1 cellular context compared by ENCODE assay signal in the genomic region with DNA sequence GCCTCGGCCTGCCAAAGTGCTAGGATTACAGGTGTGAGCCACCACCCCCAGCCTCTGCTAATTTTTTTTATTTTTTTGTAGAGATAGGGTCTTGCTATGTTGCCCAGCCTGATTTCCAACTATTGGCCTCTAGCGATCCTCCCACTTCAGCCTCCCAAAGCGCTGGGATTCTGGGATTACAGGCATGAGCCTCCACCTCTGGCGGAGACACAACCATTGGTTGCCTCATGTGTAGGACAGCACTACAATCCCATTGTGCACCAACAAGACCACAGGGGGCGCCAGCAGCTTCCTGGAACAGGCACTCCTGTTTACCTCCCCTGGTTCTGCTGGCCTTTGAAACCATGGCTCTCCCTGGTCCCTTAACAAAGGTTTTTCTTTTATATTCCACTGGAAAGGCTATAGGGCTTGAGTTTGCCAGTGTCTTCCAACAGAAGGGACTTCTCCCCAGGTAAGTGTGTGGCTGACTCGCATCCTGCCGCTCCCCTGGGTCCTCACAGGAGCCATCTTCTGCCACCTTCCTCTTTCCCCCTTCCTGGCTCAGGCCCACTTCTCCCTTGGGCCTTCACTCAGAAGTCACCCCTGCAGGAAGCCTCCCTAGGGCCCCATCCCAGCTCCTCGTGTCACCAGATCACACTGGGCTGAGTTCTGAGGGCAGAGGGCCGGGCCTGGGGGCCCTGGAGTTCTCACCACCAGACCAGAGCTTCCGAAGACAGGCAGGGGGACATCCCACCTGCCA.
TF ChIP-seq lines count a peak whose summit lies in the region.

No MANE protein-coding gene starts in this region.

TF ChIP-seq in K562, 482 proteins besides CTCF, POLR2A, EP300 and RAD21 (continued from another document and continues in another):
- TF ChIP-seq, protein P1, sequence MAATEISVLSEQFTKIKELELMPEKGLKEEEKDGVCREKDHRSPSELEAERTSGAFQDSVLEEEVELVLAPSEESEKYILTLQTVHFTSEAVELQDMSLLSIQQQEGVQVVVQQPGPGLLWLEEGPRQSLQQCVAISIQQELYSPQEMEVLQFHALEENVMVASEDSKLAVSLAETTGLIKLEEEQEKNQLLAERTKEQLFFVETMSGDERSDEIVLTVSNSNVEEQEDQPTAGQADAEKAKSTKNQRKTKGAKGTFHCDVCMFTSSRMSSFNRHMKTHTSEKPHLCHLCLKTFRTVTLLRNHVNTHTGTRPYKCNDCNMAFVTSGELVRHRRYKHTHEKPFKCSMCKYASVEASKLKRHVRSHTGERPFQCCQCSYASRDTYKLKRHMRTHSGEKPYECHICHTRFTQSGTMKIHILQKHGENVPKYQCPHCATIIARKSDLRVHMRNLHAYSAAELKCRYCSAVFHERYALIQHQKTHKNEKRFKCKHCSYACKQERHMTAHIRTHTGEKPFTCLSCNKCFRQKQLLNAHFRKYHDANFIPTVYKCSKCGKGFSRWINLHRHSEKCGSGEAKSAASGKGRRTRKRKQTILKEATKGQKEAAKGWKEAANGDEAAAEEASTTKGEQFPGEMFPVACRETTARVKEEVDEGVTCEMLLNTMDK (IDR thresholded peaks at IDR 0.05; ENCODE audit: borderline replicate concordance, insufficient read depth, low read depth, low read length, poor library complexity, severe bottlenecking): peak; percentile 95
- no peak; the same call in 1 of the 2 replicates for TF ChIP-seq BHLHE40 (IDR thresholded peaks at IDR 0.05; ENCODE audit: low read length)
- 0 out of 2 replicates have a peak, but pooled peaks have one; percentile 34 for TF ChIP-seq FOXM1 (IDR thresholded peaks at IDR 0.05; ENCODE audit: low read depth)
- no peak for TF ChIP-seq FOXM1 (CRISPR knock-in tag; IDR thresholded peaks at IDR 0.05; ENCODE audit: low read depth)
- TF ChIP-seq, protein P2, sequence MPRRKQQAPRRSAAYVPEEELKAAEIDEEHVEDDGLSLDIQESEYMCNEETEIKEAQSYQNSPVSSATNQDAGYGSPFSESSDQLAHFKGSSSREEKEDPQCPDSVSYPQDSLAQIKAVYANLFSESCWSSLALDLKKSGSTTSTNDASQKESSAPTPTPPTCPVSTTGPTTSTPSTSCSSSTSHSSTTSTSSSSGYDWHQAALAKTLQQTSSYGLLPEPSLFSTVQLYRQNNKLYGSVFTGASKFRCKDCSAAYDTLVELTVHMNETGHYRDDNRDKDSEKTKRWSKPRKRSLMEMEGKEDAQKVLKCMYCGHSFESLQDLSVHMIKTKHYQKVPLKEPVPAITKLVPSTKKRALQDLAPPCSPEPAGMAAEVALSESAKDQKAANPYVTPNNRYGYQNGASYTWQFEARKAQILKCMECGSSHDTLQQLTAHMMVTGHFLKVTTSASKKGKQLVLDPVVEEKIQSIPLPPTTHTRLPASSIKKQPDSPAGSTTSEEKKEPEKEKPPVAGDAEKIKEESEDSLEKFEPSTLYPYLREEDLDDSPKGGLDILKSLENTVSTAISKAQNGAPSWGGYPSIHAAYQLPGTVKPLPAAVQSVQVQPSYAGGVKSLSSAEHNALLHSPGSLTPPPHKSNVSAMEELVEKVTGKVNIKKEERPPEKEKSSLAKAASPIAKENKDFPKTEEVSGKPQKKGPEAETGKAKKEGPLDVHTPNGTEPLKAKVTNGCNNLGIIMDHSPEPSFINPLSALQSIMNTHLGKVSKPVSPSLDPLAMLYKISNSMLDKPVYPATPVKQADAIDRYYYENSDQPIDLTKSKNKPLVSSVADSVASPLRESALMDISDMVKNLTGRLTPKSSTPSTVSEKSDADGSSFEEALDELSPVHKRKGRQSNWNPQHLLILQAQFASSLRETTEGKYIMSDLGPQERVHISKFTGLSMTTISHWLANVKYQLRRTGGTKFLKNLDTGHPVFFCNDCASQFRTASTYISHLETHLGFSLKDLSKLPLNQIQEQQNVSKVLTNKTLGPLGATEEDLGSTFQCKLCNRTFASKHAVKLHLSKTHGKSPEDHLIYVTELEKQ (CRISPR knock-in tag; IDR thresholded peaks at IDR 0.05): no peak
- TF ChIP-seq BCOR (IDR thresholded peaks at IDR 0.05): peak; percentile 60; the same call in 1 of the 2 replicates
- no peak for TF ChIP-seq SUPT5H (IDR thresholded peaks at IDR 0.05)
- TF ChIP-seq, protein P3, sequence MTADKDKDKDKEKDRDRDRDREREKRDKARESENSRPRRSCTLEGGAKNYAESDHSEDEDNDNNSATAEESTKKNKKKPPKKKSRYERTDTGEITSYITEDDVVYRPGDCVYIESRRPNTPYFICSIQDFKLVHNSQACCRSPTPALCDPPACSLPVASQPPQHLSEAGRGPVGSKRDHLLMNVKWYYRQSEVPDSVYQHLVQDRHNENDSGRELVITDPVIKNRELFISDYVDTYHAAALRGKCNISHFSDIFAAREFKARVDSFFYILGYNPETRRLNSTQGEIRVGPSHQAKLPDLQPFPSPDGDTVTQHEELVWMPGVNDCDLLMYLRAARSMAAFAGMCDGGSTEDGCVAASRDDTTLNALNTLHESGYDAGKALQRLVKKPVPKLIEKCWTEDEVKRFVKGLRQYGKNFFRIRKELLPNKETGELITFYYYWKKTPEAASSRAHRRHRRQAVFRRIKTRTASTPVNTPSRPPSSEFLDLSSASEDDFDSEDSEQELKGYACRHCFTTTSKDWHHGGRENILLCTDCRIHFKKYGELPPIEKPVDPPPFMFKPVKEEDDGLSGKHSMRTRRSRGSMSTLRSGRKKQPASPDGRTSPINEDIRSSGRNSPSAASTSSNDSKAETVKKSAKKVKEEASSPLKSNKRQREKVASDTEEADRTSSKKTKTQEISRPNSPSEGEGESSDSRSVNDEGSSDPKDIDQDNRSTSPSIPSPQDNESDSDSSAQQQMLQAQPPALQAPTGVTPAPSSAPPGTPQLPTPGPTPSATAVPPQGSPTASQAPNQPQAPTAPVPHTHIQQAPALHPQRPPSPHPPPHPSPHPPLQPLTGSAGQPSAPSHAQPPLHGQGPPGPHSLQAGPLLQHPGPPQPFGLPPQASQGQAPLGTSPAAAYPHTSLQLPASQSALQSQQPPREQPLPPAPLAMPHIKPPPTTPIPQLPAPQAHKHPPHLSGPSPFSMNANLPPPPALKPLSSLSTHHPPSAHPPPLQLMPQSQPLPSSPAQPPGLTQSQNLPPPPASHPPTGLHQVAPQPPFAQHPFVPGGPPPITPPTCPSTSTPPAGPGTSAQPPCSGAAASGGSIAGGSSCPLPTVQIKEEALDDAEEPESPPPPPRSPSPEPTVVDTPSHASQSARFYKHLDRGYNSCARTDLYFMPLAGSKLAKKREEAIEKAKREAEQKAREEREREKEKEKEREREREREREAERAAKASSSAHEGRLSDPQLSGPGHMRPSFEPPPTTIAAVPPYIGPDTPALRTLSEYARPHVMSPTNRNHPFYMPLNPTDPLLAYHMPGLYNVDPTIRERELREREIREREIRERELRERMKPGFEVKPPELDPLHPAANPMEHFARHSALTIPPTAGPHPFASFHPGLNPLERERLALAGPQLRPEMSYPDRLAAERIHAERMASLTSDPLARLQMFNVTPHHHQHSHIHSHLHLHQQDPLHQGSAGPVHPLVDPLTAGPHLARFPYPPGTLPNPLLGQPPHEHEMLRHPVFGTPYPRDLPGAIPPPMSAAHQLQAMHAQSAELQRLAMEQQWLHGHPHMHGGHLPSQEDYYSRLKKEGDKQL (CRISPR knock-in tag; IDR thresholded peaks at IDR 0.05; ENCODE audit: borderline replicate concordance): no peak
- TF ChIP-seq HDAC1 (IDR thresholded peaks at IDR 0.05): no peak
- TF ChIP-seq, protein P4, sequence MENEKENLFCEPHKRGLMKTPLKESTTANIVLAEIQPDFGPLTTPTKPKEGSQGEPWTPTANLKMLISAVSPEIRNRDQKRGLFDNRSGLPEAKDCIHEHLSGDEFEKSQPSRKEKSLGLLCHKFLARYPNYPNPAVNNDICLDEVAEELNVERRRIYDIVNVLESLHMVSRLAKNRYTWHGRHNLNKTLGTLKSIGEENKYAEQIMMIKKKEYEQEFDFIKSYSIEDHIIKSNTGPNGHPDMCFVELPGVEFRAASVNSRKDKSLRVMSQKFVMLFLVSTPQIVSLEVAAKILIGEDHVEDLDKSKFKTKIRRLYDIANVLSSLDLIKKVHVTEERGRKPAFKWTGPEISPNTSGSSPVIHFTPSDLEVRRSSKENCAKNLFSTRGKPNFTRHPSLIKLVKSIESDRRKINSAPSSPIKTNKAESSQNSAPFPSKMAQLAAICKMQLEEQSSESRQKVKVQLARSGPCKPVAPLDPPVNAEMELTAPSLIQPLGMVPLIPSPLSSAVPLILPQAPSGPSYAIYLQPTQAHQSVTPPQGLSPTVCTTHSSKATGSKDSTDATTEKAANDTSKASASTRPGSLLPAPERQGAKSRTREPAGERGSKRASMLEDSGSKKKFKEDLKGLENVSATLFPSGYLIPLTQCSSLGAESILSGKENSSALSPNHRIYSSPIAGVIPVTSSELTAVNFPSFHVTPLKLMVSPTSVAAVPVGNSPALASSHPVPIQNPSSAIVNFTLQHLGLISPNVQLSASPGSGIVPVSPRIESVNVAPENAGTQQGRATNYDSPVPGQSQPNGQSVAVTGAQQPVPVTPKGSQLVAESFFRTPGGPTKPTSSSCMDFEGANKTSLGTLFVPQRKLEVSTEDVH (IDR thresholded peaks at IDR 0.05; ENCODE audit: low read depth, partially characterized antibody): peak; percentile 21
- no peak for TF ChIP-seq ZBTB7A (IDR thresholded peaks at IDR 0.05; ENCODE audit: borderline replicate concordance, control insufficient read depth, low read depth, low read length)
- no peak for TF ChIP-seq DIDO1 (tag; IDR thresholded peaks at IDR 0.05; ENCODE audit: low read depth)
- TF ChIP-seq ZNF445 (CRISPR knock-in tag; IDR thresholded peaks at IDR 0.05; ENCODE audit: low read depth): no peak
- TF ChIP-seq, protein P5, sequence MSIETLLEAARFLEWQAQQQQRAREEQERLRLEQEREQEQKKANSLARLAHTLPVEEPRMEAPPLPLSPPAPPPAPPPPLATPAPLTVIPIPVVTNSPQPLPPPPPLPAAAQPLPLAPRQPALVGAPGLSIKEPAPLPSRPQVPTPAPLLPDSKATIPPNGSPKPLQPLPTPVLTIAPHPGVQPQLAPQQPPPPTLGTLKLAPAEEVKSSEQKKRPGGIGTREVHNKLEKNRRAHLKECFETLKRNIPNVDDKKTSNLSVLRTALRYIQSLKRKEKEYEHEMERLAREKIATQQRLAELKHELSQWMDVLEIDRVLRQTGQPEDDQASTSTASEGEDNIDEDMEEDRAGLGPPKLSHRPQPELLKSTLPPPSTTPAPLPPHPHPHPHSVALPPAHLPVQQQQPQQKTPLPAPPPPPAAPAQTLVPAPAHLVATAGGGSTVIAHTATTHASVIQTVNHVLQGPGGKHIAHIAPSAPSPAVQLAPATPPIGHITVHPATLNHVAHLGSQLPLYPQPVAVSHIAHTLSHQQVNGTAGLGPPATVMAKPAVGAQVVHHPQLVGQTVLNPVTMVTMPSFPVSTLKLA (conservative IDR thresholded peaks at IDR 0.05): peak; percentile 46 to 50; a peak in 2 of 4 replicates
- no peak for TF ChIP-seq GATAD2B (IDR thresholded peaks at IDR 0.05; ENCODE audit: borderline replicate concordance)
- TF ChIP-seq ZFP1 (CRISPR knock-in tag; IDR thresholded peaks at IDR 0.05): no peak
- no peak for TF ChIP-seq ZNF431 (CRISPR knock-in tag; IDR thresholded peaks at IDR 0.05)
- TF ChIP-seq, protein P6, sequence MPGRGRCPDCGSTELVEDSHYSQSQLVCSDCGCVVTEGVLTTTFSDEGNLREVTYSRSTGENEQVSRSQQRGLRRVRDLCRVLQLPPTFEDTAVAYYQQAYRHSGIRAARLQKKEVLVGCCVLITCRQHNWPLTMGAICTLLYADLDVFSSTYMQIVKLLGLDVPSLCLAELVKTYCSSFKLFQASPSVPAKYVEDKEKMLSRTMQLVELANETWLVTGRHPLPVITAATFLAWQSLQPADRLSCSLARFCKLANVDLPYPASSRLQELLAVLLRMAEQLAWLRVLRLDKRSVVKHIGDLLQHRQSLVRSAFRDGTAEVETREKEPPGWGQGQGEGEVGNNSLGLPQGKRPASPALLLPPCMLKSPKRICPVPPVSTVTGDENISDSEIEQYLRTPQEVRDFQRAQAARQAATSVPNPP (IDR thresholded peaks at IDR 0.05; ENCODE audit: borderline replicate concordance, insufficient read depth, insufficient read length): no peak
- TF ChIP-seq ZNF274 (IDR thresholded peaks at IDR 0.05; ENCODE audit: borderline replicate concordance, low read depth, low read length): no peak
- TF ChIP-seq SRSF9 (IDR thresholded peaks at IDR 0.05; ENCODE audit: borderline replicate concordance, low read depth, low read length): no peak
- 0 out of 2 replicates have a peak, but pooled peaks have one; percentile 38 for TF ChIP-seq NFRKB (IDR thresholded peaks at IDR 0.05; ENCODE audit: low read depth)
- TF ChIP-seq NFE2L1 (tag; IDR thresholded peaks at IDR 0.05; ENCODE audit: borderline replicate concordance, low read depth): no peak
- TF ChIP-seq XRCC5 (IDR thresholded peaks at IDR 0.05; ENCODE audit: low read depth, low read length): peak; percentile 80; the same call in 1 of the 2 replicates
- TF ChIP-seq CSDE1 (IDR thresholded peaks at IDR 0.05): no peak
- TF ChIP-seq, protein P7, sequence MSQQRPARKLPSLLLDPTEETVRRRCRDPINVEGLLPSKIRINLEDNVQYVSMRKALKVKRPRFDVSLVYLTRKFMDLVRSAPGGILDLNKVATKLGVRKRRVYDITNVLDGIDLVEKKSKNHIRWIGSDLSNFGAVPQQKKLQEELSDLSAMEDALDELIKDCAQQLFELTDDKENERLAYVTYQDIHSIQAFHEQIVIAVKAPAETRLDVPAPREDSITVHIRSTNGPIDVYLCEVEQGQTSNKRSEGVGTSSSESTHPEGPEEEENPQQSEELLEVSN (IDR thresholded peaks at IDR 0.05; ENCODE audit: borderline replicate concordance in 1 of 2, extremely low read depth in 1 of 2, insufficient read depth in 1 of 2, insufficient read length in 1 of 2, low read depth in 1 of 2, low read length in 1 of 2, poor library complexity in 1 of 2, severe bottlenecking in 1 of 2): no peak
- TF ChIP-seq ZNF584 (CRISPR knock-in tag; IDR thresholded peaks at IDR 0.05; ENCODE audit: low read depth): no peak
- TF ChIP-seq FOXP1 (CRISPR knock-in tag; IDR thresholded peaks at IDR 0.05): 0 out of 2 replicates have a peak, but pooled peaks have one; percentile 32
- TF ChIP-seq SPI1 (IDR thresholded peaks at IDR 0.05; ENCODE audit: borderline replicate concordance, low read depth, low read length): no peak
- TF ChIP-seq SAFB2 (IDR thresholded peaks at IDR 0.05; ENCODE audit: borderline replicate concordance, low read depth, low read length, severe bottlenecking): no peak
- TF ChIP-seq, protein P8, sequence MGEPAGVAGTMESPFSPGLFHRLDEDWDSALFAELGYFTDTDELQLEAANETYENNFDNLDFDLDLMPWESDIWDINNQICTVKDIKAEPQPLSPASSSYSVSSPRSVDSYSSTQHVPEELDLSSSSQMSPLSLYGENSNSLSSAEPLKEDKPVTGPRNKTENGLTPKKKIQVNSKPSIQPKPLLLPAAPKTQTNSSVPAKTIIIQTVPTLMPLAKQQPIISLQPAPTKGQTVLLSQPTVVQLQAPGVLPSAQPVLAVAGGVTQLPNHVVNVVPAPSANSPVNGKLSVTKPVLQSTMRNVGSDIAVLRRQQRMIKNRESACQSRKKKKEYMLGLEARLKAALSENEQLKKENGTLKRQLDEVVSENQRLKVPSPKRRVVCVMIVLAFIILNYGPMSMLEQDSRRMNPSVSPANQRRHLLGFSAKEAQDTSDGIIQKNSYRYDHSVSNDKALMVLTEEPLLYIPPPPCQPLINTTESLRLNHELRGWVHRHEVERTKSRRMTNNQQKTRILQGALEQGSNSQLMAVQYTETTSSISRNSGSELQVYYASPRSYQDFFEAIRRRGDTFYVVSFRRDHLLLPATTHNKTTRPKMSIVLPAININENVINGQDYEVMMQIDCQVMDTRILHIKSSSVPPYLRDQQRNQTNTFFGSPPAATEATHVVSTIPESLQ (CRISPR knock-in tag; IDR thresholded peaks at IDR 0.05): no peak
- TF ChIP-seq MAFF (IDR thresholded peaks at IDR 0.05; ENCODE audit: low read length): no peak
- no peak for TF ChIP-seq ZNF174 (CRISPR knock-in tag; IDR thresholded peaks at IDR 0.05)
- peak; percentile 75 for TF ChIP-seq ETV1 (tag; conservative IDR thresholded peaks at IDR 0.05; ENCODE audit: low read depth)
- TF ChIP-seq ZNF830 (CRISPR knock-in tag; IDR thresholded peaks at IDR 0.05): no peak
- no peak for TF ChIP-seq ILK (tag; IDR thresholded peaks at IDR 0.05; ENCODE audit: borderline replicate concordance, low read depth)
- no peak for TF ChIP-seq HLTF (IDR thresholded peaks at IDR 0.05)
